8 cellular contexts compared by ENCODE assay signal in the genomic region with DNA sequence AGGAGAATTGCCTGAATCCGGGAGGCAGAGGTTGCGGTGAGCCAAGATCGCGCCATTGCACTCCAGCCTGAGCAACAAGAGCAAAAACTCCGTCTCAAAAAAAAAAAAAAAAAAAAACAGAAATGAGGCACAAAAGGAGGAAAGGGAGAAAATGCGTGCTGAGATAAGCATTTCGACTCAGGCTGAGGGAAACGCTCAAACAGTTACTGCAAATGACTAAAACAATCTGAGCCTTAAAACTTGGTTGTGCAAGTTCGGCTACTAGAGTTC. TPM values are rescaled to one million over a fixed set of nuclear protein-coding genes. Genes with fewer than 3 reads are reported as not detected.
A peak's percentile ranks its signal among the peaks of the same experiment; 100 is the strongest.
DNase-seq lines count a peak whose midpoint lies in the region; ATAC-seq and TF ChIP-seq lines count a peak whose summit lies in the region.
"Not testable (repeated sequence)": the region's sequence is repeated elsewhere in the genome, so short reads cannot be mapped to it uniquely, and the experiment has no call there.

No MANE protein-coding gene starts in this region.

- H3K4me1 ChIP-seq in PC-9 (replicated peaks; ENCODE audit: insufficient read depth) (peaks cover 28% of the 10 kb centered on the region), neural progenitor cell (peaks cover 22% of the 10 kb centered on the region), testis (peaks cover 13% of the 10 kb centered on the region)
- peaks cover 26% of the 10 kb centered on the region for H3K4me1 ChIP-seq in effector memory CD4-positive, alpha-beta T cell (ENCODE audit: control insufficient read depth, insufficient read depth, low read length, poor library complexity, severe bottlenecking)
- not testable (repeated sequence) for H3K4me1 ChIP-seq in iPS-18a (ENCODE audit: control insufficient read depth, low read depth, low read length)

- not testable (repeated sequence) for H3K36me3 ChIP-seq in PC-9 (ENCODE audit: low read depth); effector memory CD4-positive, alpha-beta T cell (ENCODE audit: control insufficient read depth, insufficient read depth, low read length); iPS-18a (ENCODE audit: control insufficient read depth, low read depth, low read length); neural progenitor cell; testis (ENCODE audit: low read depth, missing control alignments)

- not testable (repeated sequence) for H4K20me1 ChIP-seq in PC-9 (ENCODE audit: insufficient read depth)
- H4K20me1 ChIP-seq in neural progenitor cell (ENCODE audit: low read depth), result peaks cover 40% of the 10 kb centered on the region

- peaks cover 52% of the 10 kb centered on the region for H3K79me2 ChIP-seq in PC-9 (ENCODE audit: low read depth)
- peaks cover 53% of the 10 kb centered on the region for H3K79me2 ChIP-seq in neural progenitor cell (ENCODE audit: low read depth)

- BruUV-seq in Calu3 (replicated peaks; lab: Mats Ljungman, UMichigan), result not testable (repeated sequence)
- TSS peak; percentile 64 for BruUV-seq in PC-9 (replicated peaks; lab: Mats Ljungman, UMichigan)

- H3K27ac Mint-ChIP-seq in Calu3 (ENCODE audit: unreplicated experiment), result peak overlapping the region; percentile 66
- H3K27ac Mint-ChIP-seq in activated T-helper 17 cell treated with anti-CD3 and anti-CD28 coated beads, Interleukin-2, amount 50 U/mL, for 72 hours, result peak overlapping the region; percentile 94
- H3K27ac Mint-ChIP-seq in neural progenitor cell, result peak overlapping the region; percentile 92

- H3K4me3 ChIP-seq in PC-9, result peak overlapping the region; percentile 65
- peak overlapping the region; percentile 85 for H3K4me3 ChIP-seq in effector memory CD4-positive, alpha-beta T cell (ENCODE audit: insufficient read depth, low read depth, low read length, poor library complexity, severe bottlenecking)
- H3K4me3 ChIP-seq in iPS-18a (ENCODE audit: low read length), result peak overlapping the region; percentile 80
- H3K4me3 ChIP-seq in neural progenitor cell, result peak overlapping the region; percentile 61
- peak overlapping the region; percentile 89 to 91 for H3K4me3 ChIP-seq in testis

- not testable (repeated sequence) for TF ChIP-seq CTCF in Calu3 (IDR thresholded peaks at IDR 0.05; ENCODE audit: unreplicated experiment); PC-9 (conservative IDR thresholded peaks at IDR 0.05); neural progenitor cell (IDR thresholded peaks at IDR 0.05); testis (IDR thresholded peaks at IDR 0.05)

- intact Hi-C loops in Calu3 (cut with micrococcal nuclease; ENCODE audit: unreplicated experiment) (loop anchor here (1.0 to 5.0 kb wide), 4 partner anchors 15 to 160 kb away; no protein-coding TSS in a partner anchor), PC-9 (cut with micrococcal nuclease; ENCODE audit: unreplicated experiment) (loop anchor here (2.0 kb wide), 2 partner anchors 95 to 135 kb away; a partner anchor contains a TSS), testis (cut with DNase I; ENCODE audit: low total_unique reads) (loop anchor here (10.0 kb wide), 1 partner anchor 63 kb away; a partner anchor contains a TSS)

- peaks cover 27% of the 10 kb centered on the region for H3K36me3 Mint-ChIP-seq in Calu3 (ENCODE audit: insufficient read depth, unreplicated experiment)
- peaks cover 24% of the 10 kb centered on the region for H3K36me3 Mint-ChIP-seq in activated T-helper 17 cell treated with anti-CD3 and anti-CD28 coated beads, Interleukin-2, amount 50 U/mL, for 72 hours (ENCODE audit: low read depth)
- not testable (repeated sequence) for H3K36me3 Mint-ChIP-seq in neural progenitor cell

- ATAC-seq in HG02870 (IDR thresholded peaks at IDR 0.05; ENCODE audit: unreplicated experiment), result peak; percentile 9
- peak; percentile 34 for ATAC-seq in activated T-helper 17 cell treated with anti-CD3 and anti-CD28 coated beads, Interleukin-2, amount 50 U/mL, for 72 hours (replicated peaks)

- H3K9me2 ChIP-seq in PC-9 (ENCODE audit: insufficient read depth), result not testable (repeated sequence)

- H3K9ac ChIP-seq in iPS-18a (ENCODE audit: low read length) (peak overlapping the region; percentile 83), neural progenitor cell (peak overlapping the region; percentile 67)

- 0 to 1% methylated on average over 9 of the region's 9 CpGs for WGBS in testis, 2 donors

- not testable (repeated sequence) for H3K9me3 Mint-ChIP-seq in Calu3 (ENCODE audit: low read depth, unreplicated experiment); activated T-helper 17 cell treated with anti-CD3 and anti-CD28 coated beads, Interleukin-2, amount 50 U/mL, for 72 hours; neural progenitor cell

- H3K27me3 ChIP-seq in PC-9 (ENCODE audit: insufficient read depth, low read depth); effector memory CD4-positive, alpha-beta T cell (replicated peaks; ENCODE audit: control insufficient read depth, insufficient read depth, low read length, poor library complexity, severe bottlenecking); iPS-18a (ENCODE audit: control insufficient read depth, insufficient read depth, low read length); neural progenitor cell; testis: not testable (repeated sequence)

- H2AFZ ChIP-seq in PC-9 (peak overlapping the region; percentile 83), neural progenitor cell (replicated peaks) (peak overlapping the region; percentile 14)

- peaks cover 33% of the 10 kb centered on the region for H3F3A ChIP-seq in PC-9 (ENCODE audit: insufficient read depth, low read depth)
- H3F3A ChIP-seq in neural progenitor cell (ENCODE audit: low read depth), result peaks cover 50% of the 10 kb centered on the region

- H3K4me3 Mint-ChIP-seq in Calu3 (ENCODE audit: low read depth, unreplicated experiment), result peak overlapping the region; percentile 69
- H3K4me3 Mint-ChIP-seq in activated T-helper 17 cell treated with anti-CD3 and anti-CD28 coated beads, Interleukin-2, amount 50 U/mL, for 72 hours, result peak overlapping the region; percentile 96
- H3K4me3 Mint-ChIP-seq in neural progenitor cell, result peak overlapping the region; percentile 93

- not testable (repeated sequence) for H3K4me1 Mint-ChIP-seq in Calu3 (ENCODE audit: low read depth, unreplicated experiment)
- peaks cover 15% of the 10 kb centered on the region for H3K4me1 Mint-ChIP-seq in activated T-helper 17 cell treated with anti-CD3 and anti-CD28 coated beads, Interleukin-2, amount 50 U/mL, for 72 hours
- H3K4me1 Mint-ChIP-seq in neural progenitor cell, result peaks cover 26% of the 10 kb centered on the region

- not testable (repeated sequence) for DNase-seq in Calu3; PC-9; effector memory CD4-positive, alpha-beta T cell; neural progenitor cell (ENCODE audit: low spot score); testis

- H3K9me3 ChIP-seq in PC-9 (ENCODE audit: insufficient read depth, low read depth); effector memory CD4-positive, alpha-beta T cell (ENCODE audit: control insufficient read depth, low read length); iPS-18a (ENCODE audit: control insufficient read depth, low read depth, low read length); neural progenitor cell (ENCODE audit: low read depth); testis: not testable (repeated sequence)

- peak overlapping the region; percentile 89 for H3K4me2 ChIP-seq in PC-9
- peak overlapping the region; percentile 74 for H3K4me2 ChIP-seq in neural progenitor cell

- CTCF ChIA-PET in Calu3 (lab: Charles Lee), result interaction anchor here (1.4 kb wide), 1 partner anchor 64 kb away, joined by 4 read pairs; a partner anchor contains a TSS
- CTCF ChIA-PET in PC-9 (lab: Charles Lee), result not testable (repeated sequence)

- peak overlapping the region; percentile 91 for H3K27ac ChIP-seq in PC-9
- H3K27ac ChIP-seq in effector memory CD4-positive, alpha-beta T cell (ENCODE audit: insufficient read depth, low read length, poor library complexity, severe bottlenecking), result peak overlapping the region; percentile 84
- H3K27ac ChIP-seq in iPS-18a (ENCODE audit: low read length), result peak overlapping the region; percentile 21
- peak overlapping the region; percentile 94 for H3K27ac ChIP-seq in neural progenitor cell
- peak overlapping the region; percentile 95 to 98 for H3K27ac ChIP-seq in testis

- POLR2A ChIA-PET in PC-9 (lab: Charles Lee; ENCODE audit: unreplicated experiment), result not testable (repeated sequence)

- not testable (repeated sequence) for H3K27me3 Mint-ChIP-seq in Calu3 (ENCODE audit: unreplicated experiment); activated T-helper 17 cell treated with anti-CD3 and anti-CD28 coated beads, Interleukin-2, amount 50 U/mL, for 72 hours; neural progenitor cell (ENCODE audit: insufficient read depth, low read depth)

- TF ChIP-seq POLR2A in testis (IDR thresholded peaks at IDR 0.05), result not testable (repeated sequence)

RNA-seq across cellular contexts. Expression of a gene that starts 0.8 kb away (rescaled TPM):
- 23.7 and 25.1 TPM in 2 replicates for total RNA-seq in Calu3 (2022)
- 23.6 and 28.2 TPM in 2 replicates for total RNA-seq in PC-9 (2021)
- 10 to 100 TPM; 17.1 to 18.3 TPM for total RNA-seq in activated T-helper 17 cell treated with anti-CD3 and anti-CD28 coated beads, Interleukin-2, amount 50 U/mL, for 72 hours
- 29.5 and 35.4 TPM in 2 replicates for total RNA-seq in neural progenitor cell (ENCODE audit: low replicate concordance)
- 10 to 100 TPM; 18.7 to 20.6 TPM for total RNA-seq in testis
- 16.0 TPM for polyA plus RNA-seq in testis (ENCODE audit: insufficient read depth, low read depth, low replicate concordance)

Comparison
In these comparisons a context has a peak if more than half of its experiments do, and no peak if none do; other contexts are left out.
1. H3K27ac ChIP-seq: peak in every context shown above with its lines; median percentile 96 in testis; 94 in neural progenitor cell; 91 in PC-9; 84 in effector memory CD4-positive, alpha-beta T cell; 21 in iPS-18a.